In the genomic region with DNA sequence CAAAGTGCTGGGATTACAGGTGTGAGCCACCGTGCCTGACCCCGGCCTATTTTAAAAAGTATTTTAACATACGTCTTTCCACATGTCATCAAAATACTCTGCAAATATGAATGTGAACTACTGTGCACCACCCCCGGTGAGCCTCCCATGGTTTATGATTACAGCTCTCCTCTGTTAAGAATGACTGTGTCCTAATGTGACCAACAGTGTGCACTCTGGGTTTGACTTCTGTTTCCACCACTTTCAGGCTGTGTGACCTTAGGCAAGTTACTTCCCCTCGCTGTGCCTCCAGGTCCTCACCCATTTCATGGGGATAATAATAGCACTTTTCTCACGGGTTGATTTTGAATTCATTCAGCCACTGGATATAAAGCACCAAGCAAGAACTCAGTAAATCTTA, we compare ENCODE assay signal across 24 cellular contexts. TPM values are rescaled to one million over a fixed set of nuclear protein-coding genes. Genes with fewer than 3 reads are reported as not detected.
DNase-seq lines count a peak whose midpoint lies in the region; ATAC-seq and TF ChIP-seq lines count a peak whose summit lies in the region.
"Had no signal": no experiment of that assay in that cellular context is flagged by ENCODE, and none has a peak within 500 bp of the region (broad histone marks: within the 10 kb centered on the region; RNA-seq: fewer than 3 reads in every experiment).

No MANE protein-coding gene starts in this region.

- no peak overlapping the region for H3K56ac ChIP-seq in H9 (ENCODE audit: insufficient read length, low read depth, low read length)

- H3K27me3 Mint-ChIP-seq in activated naive CD4-positive, alpha-beta T cell treated with anti-CD3 and anti-CD28 coated beads for 36 hours (ENCODE audit: low read depth): no peaks in the 10 kb centered on the region
- no peaks in the 10 kb centered on the region for H3K27me3 Mint-ChIP-seq in H9 (ENCODE audit: low read depth)
- no peaks in the 10 kb centered on the region for H3K27me3 Mint-ChIP-seq in activated T-helper 17 cell treated with anti-CD3 and anti-CD28 coated beads, Interleukin-2, amount 50 U/mL, for 72 hours
- H3K27me3 Mint-ChIP-seq: progenitor cell of endocrine pancreas had no signal

- H3K4me1 ChIP-seq in H9 (ENCODE audit: insufficient read depth, low read length): peaks cover 7% of the 10 kb centered on the region; the same call in 1 of the 2 replicates
- peaks cover 0 to 33% (median 5%) of the 10 kb centered on the region in 4 donors for H3K4me1 ChIP-seq in Peyer's patch
- H3K4me1 ChIP-seq: breast epithelium had no signal

- H3K27me3 ChIP-seq in H9 (ENCODE audit: insufficient read depth, low read length): no peaks in the 10 kb centered on the region
- H3K27me3 ChIP-seq in Peyer's patch: no peaks in the 10 kb centered on the region
- H3K27me3 ChIP-seq: breast epithelium, stomach had no signal

- CTCF ChIA-PET in activated naive CD4-positive, alpha-beta T cell treated with anti-CD3 and anti-CD28 coated beads for 36 hours (lab: Charles Lee): interaction anchor here (2.0 to 13.1 kb wide), 3 partner anchors 9 to 140 kb away, joined by 6 to 283 read pairs (median 9); no protein-coding TSS in a partner anchor

- peaks cover 0 to 22% (median 0%) of the 10 kb centered on the region in 3 donors for H3K36me3 ChIP-seq in Peyer's patch
- H3K36me3 ChIP-seq: breast epithelium had no signal

- peaks cover 14% of the 10 kb centered on the region for H3K4me1 Mint-ChIP-seq in activated naive CD4-positive, alpha-beta T cell treated with anti-CD3 and anti-CD28 coated beads for 36 hours (ENCODE audit: low read depth)
- peaks cover 17 to 37% of the 10 kb centered on the region in 2 experiments for H3K4me1 Mint-ChIP-seq in H9
- peaks cover 17% of the 10 kb centered on the region for H3K4me1 Mint-ChIP-seq in activated T-helper 17 cell treated with anti-CD3 and anti-CD28 coated beads, Interleukin-2, amount 50 U/mL, for 72 hours

- H3K4me3 ChIP-seq in Peyer's patch: no peak overlapping the region
- H3K4me3 ChIP-seq: breast epithelium, coronary artery, stomach had no signal

- no peak overlapping the region for H3K23ac ChIP-seq in H9 (ENCODE audit: insufficient read length, low read depth, low read length)

- no peaks in the 10 kb centered on the region for H3K23me2 ChIP-seq in H9 (ENCODE audit: insufficient read length, low read depth, low read length, poor library complexity, severe bottlenecking)

- no CpG with 5 or more reads among the region's 6 CpGs for WGBS in H9 (ENCODE audit: extremely low coverage, insufficient read length, low lambda C conversion rate)

- DNase-seq in activated naive CD4-positive, alpha-beta T cell treated with anti-CD3 and anti-CD28 coated beads, Interleukin-2, amount 50 U/mL, for 72 hours (ENCODE audit: low spot score in 2 of 2): peak in 1 of 2 donors; percentile 1
- DNase-seq in activated naive CD4-positive, alpha-beta T cell treated with anti-CD3 and anti-CD28 coated beads for 36 hours: no peak
- DNase-seq in H9 (peak; percentile 5), GM13976 (ENCODE audit: low spot score) (no peak), Peyer's patch (no peak)
- peak; percentile 23 for DNase-seq in stimulated activated CD8-positive, alpha-beta memory T cell treated with anti-CD3 and anti-CD28 coated beads, Interleukin-4, amount 100 ng/mL, for 48 hours
- DNase-seq: GDM1; glutamatergic neuron; NCI-H1417 treated with DMSO at 0.1 percent for 48 hours; NCI-H2171 treated with DMSO at 0.1 percent for 48 hours; SIG-M5; stimulated activated CD4-positive, alpha-beta T cell treated with anti-CD3 and anti-CD28 coated beads, Interleukin-1b, Interleukin-23, amount 100 ng/mL, for 48 hours; stomach; T-helper 1 cell; trophoblast cell had no signal

- H2BK120ac ChIP-seq in H9 (ENCODE audit: low read depth, low read length, poor library complexity, severe bottlenecking): no peak overlapping the region

- H2AFZ ChIP-seq in H9 (ENCODE audit: low read length): no peak overlapping the region

- intact Hi-C loops in activated naive CD4-positive, alpha-beta T cell treated with anti-CD3 and anti-CD28 coated beads for 36 hours (cut with micrococcal nuclease): no loop called here

- no peak overlapping the region for H4K5ac ChIP-seq in H9 (ENCODE audit: insufficient read length, low read depth, low read length)

- H3K4ac ChIP-seq in H9 (ENCODE audit: low read depth, low read length): no peak overlapping the region

- H3K79me2 ChIP-seq in H9 (ENCODE audit: insufficient read depth, low read length): no peaks in the 10 kb centered on the region

- H2BK5ac ChIP-seq in H9 (ENCODE audit: insufficient read length, low read length): no peak overlapping the region

- H3K9me3 ChIP-seq in H9 (ENCODE audit: control insufficient read depth, low read depth, low read length) (no peaks in the 10 kb centered on the region), Peyer's patch (no peaks in the 10 kb centered on the region)
- H3K9me3 ChIP-seq: breast epithelium, stomach had no signal

- H3K4me2 ChIP-seq in H9 (ENCODE audit: insufficient read depth, insufficient read length, low read length): no peak overlapping the region

- no peak overlapping the region for H3K9ac ChIP-seq in H9 (ENCODE audit: extremely low read depth, insufficient read length, low read length)

- no peak overlapping the region for H2BK15ac ChIP-seq in H9 (ENCODE audit: low read depth, low read length)

- ATAC-seq in activated naive CD4-positive, alpha-beta T cell treated with anti-CD3 and anti-CD28 coated beads, Interleukin-2, amount 50 U/mL, for 72 hours: peak; percentile 52 to 53
- ATAC-seq in activated T-helper 17 cell treated with anti-CD3 and anti-CD28 coated beads, Interleukin-2, amount 50 U/mL, for 72 hours (replicated peaks): peak; percentile 81
- no peak for ATAC-seq in GM21619 (IDR thresholded peaks at IDR 0.05; ENCODE audit: unreplicated experiment)
- ATAC-seq: HCT116 had no signal

- in situ Hi-C loops in GM13976 (cut with MboI; ENCODE audit: low sequenced_read_pairs, unreplicated experiment): no loop called here

- H3K27ac Mint-ChIP-seq in activated naive CD4-positive, alpha-beta T cell treated with anti-CD3 and anti-CD28 coated beads, Interleukin-2, amount 50 U/mL, for 72 hours: peak overlapping the region in 1 of 2 donors; percentile 57
- no peak overlapping the region for H3K27ac Mint-ChIP-seq in activated naive CD4-positive, alpha-beta T cell treated with anti-CD3 and anti-CD28 coated beads for 36 hours
- no peak overlapping the region for H3K27ac Mint-ChIP-seq in H9
- peak overlapping the region; percentile 36 for H3K27ac Mint-ChIP-seq in activated T-helper 17 cell treated with anti-CD3 and anti-CD28 coated beads, Interleukin-2, amount 50 U/mL, for 72 hours
- H3K27ac Mint-ChIP-seq: activated T-helper 1 cell treated with anti-CD3 and anti-CD28 coated beads, Interleukin-12 subunit alpha, Interleukin-12 subunit beta, Interleukin-2, Interleukin-4 antibody, amounts not matched to agents 30 ng/mL and 10 ng/mL and 1 ng/mL, durations not matched to agents 14 hours and 24 hours and 36 hours; progenitor cell of endocrine pancreas had no signal

- H4K91ac ChIP-seq in H9 (ENCODE audit: insufficient read length, low read depth, low read length): no peak overlapping the region

- no peaks in the 10 kb centered on the region for H3K9me3 Mint-ChIP-seq in activated naive CD4-positive, alpha-beta T cell treated with anti-CD3 and anti-CD28 coated beads, Interleukin-2, amount 50 U/mL, for 72 hours
- H3K9me3 Mint-ChIP-seq in activated naive CD4-positive, alpha-beta T cell treated with anti-CD3 and anti-CD28 coated beads for 36 hours: no peaks in the 10 kb centered on the region
- no peaks in the 10 kb centered on the region for H3K9me3 Mint-ChIP-seq in H9
- H3K9me3 Mint-ChIP-seq in activated T-helper 17 cell treated with anti-CD3 and anti-CD28 coated beads, Interleukin-2, amount 50 U/mL, for 72 hours: no peaks in the 10 kb centered on the region
- H3K9me3 Mint-ChIP-seq: activated T-helper 1 cell treated with anti-CD3 and anti-CD28 coated beads, Interleukin-12 subunit alpha, Interleukin-12 subunit beta, Interleukin-2, Interleukin-4 antibody, amounts not matched to agents 30 ng/mL and 10 ng/mL and 1 ng/mL, durations not matched to agents 14 hours and 24 hours and 36 hours had no signal

- H4K8ac ChIP-seq in H9 (replicated peaks; ENCODE audit: insufficient read length, low read depth, low read length): no peak overlapping the region

- no peak overlapping the region for H3K14ac ChIP-seq in H9 (ENCODE audit: insufficient read depth, low read length)

- no peak overlapping the region for H3T11ph ChIP-seq in H9 (ENCODE audit: low read length)

- no peak overlapping the region for H2BK12ac ChIP-seq in H9 (ENCODE audit: insufficient read length, low read depth, low read length)

- no peak overlapping the region for H2AK5ac ChIP-seq in H9 (ENCODE audit: insufficient read length, low read length)

- H3K36me3 Mint-ChIP-seq in activated naive CD4-positive, alpha-beta T cell treated with anti-CD3 and anti-CD28 coated beads, Interleukin-2, amount 50 U/mL, for 72 hours: no peaks in the 10 kb centered on the region
- peaks cover 12% of the 10 kb centered on the region for H3K36me3 Mint-ChIP-seq in activated naive CD4-positive, alpha-beta T cell treated with anti-CD3 and anti-CD28 coated beads for 36 hours (ENCODE audit: low read depth)
- peaks cover 14 to 17% (median 15%) of the 10 kb centered on the region in 3 experiments; a peak in 6 of 7 replicates for H3K36me3 Mint-ChIP-seq in H9 (ENCODE audit: insufficient read depth in 1 of 3, low read depth in 3 of 3)
- H3K36me3 Mint-ChIP-seq in activated T-helper 17 cell treated with anti-CD3 and anti-CD28 coated beads, Interleukin-2, amount 50 U/mL, for 72 hours (ENCODE audit: low read depth): peaks cover 24% of the 10 kb centered on the region

- H3K4me3 Mint-ChIP-seq in activated naive CD4-positive, alpha-beta T cell treated with anti-CD3 and anti-CD28 coated beads for 36 hours: no peak overlapping the region
- no peak overlapping the region for H3K4me3 Mint-ChIP-seq in H9
- H3K4me3 Mint-ChIP-seq in activated T-helper 17 cell treated with anti-CD3 and anti-CD28 coated beads, Interleukin-2, amount 50 U/mL, for 72 hours: peak overlapping the region; percentile 30
- H3K4me3 Mint-ChIP-seq: activated T-helper 1 cell treated with anti-CD3 and anti-CD28 coated beads, Interleukin-12 subunit alpha, Interleukin-12 subunit beta, Interleukin-2, Interleukin-4 antibody, amounts not matched to agents 30 ng/mL and 10 ng/mL and 1 ng/mL, durations not matched to agents 14 hours and 24 hours and 36 hours had no signal

- no peak overlapping the region for H2BK20ac ChIP-seq in H9 (ENCODE audit: low read depth, low read length, poor library complexity, severe bottlenecking)

- no peak overlapping the region for H3K27ac ChIP-seq in H9 (ENCODE audit: insufficient read length, low read depth, low read length)
- peak overlapping the region in 1 of 4 donors; percentile 19 for H3K27ac ChIP-seq in Peyer's patch
- H3K27ac ChIP-seq: breast epithelium, coronary artery, stomach had no signal

- TF ChIP-seq CTCF in H9 (conservative IDR thresholded peaks at IDR 0.05) (no peak), GM13976 (IDR thresholded peaks at IDR 0.05; ENCODE audit: borderline replicate concordance, control extremely low read depth, extremely low read depth, insufficient read depth, missing control alignments) (no peak), Peyer's patch (IDR thresholded peaks at IDR 0.05) (no peak)

- H3K18ac ChIP-seq in H9 (ENCODE audit: insufficient read length, low read depth, low read length): no peak overlapping the region

- no peaks in the 10 kb centered on the region for H3K79me1 ChIP-seq in H9 (ENCODE audit: insufficient read depth, low read depth, low read length, poor library complexity, severe bottlenecking)

- no peak for TF ChIP-seq POLR2A in Peyer's patch (IDR thresholded peaks at IDR 0.05)

- H4K20me1 ChIP-seq in H9 (ENCODE audit: control insufficient read depth, insufficient read depth, insufficient read length): no peaks in the 10 kb centered on the region

RNA-seq across cellular contexts. Expression of gene AMPD2, which starts 14.7 kb away (rescaled TPM):
- 100 to 1,000 TPM in 1 of 2 donors, 10 to 100 TPM in 1; 91.5 to 113 TPM for total RNA-seq in activated naive CD4-positive, alpha-beta T cell treated with anti-CD3 and anti-CD28 coated beads, Interleukin-2, amount 50 U/mL, for 72 hours
- total RNA-seq in activated naive CD4-positive, alpha-beta T cell treated with anti-CD3 and anti-CD28 coated beads for 36 hours: 10 to 100 TPM; 41.3 to 56.9 TPM
- total RNA-seq in H9 (2021) (63.0 and 65.1 TPM in 2 replicates), Peyer's patch (100 to 1,000 TPM in 3 of 4 donors, 10 to 100 TPM in 1; 48.3 to 158 (median 110) TPM)
- total RNA-seq in activated T-helper 17 cell treated with anti-CD3 and anti-CD28 coated beads, Interleukin-2, amount 50 U/mL, for 72 hours: 100 to 1,000 TPM in 1 of 2 donors, 10 to 100 TPM in 1; 97.1 to 135 TPM

RNA-seq across cellular contexts. Expression of gene GNAT2, which starts 14.9 kb away (rescaled TPM):
- total RNA-seq in activated naive CD4-positive, alpha-beta T cell treated with anti-CD3 and anti-CD28 coated beads, Interleukin-2, amount 50 U/mL, for 72 hours: under 1 TPM in 1 of 2 donors, not detected in 1; 0.34 TPM
- under 1 TPM; 0.22 to 0.50 TPM for total RNA-seq in activated naive CD4-positive, alpha-beta T cell treated with anti-CD3 and anti-CD28 coated beads for 36 hours
- 0.20 TPM in 1 of 2 replicates, not detected in the other for total RNA-seq in H9 (2021)
- total RNA-seq in activated T-helper 17 cell treated with anti-CD3 and anti-CD28 coated beads, Interleukin-2, amount 50 U/mL, for 72 hours: under 1 TPM; 0.32 to 0.54 TPM
- not detected for total RNA-seq in Peyer's patch
- total RNA-seq: breast epithelium, mesenteric fat pad, skeletal muscle tissue, stomach had no signal

RNA-seq across cellular contexts. Expression of gene GSTM4, which starts 21.6 kb away (rescaled TPM):
- total RNA-seq in activated naive CD4-positive, alpha-beta T cell treated with anti-CD3 and anti-CD28 coated beads, Interleukin-2, amount 50 U/mL, for 72 hours: 10 to 100 TPM; 22.0 to 23.8 TPM
- total RNA-seq in activated naive CD4-positive, alpha-beta T cell treated with anti-CD3 and anti-CD28 coated beads for 36 hours: 1 to 10 TPM; 8.8 to 9.9 TPM
- total RNA-seq in H9 (2021) (22.0 and 24.6 TPM in 2 replicates), Peyer's patch (100 to 1,000 TPM in 3 of 4 donors, 10 to 100 TPM in 1; 76.7 to 276 (median 228) TPM)
- 10 to 100 TPM; 16.2 to 20.1 TPM for total RNA-seq in activated T-helper 17 cell treated with anti-CD3 and anti-CD28 coated beads, Interleukin-2, amount 50 U/mL, for 72 hours

RNA-seq across cellular contexts. Expression of gene GSTM2, which starts 33.6 kb away (rescaled TPM):
- total RNA-seq in activated naive CD4-positive, alpha-beta T cell treated with anti-CD3 and anti-CD28 coated beads, Interleukin-2, amount 50 U/mL, for 72 hours: 10 to 100 TPM; 13.6 to 41.7 TPM
- total RNA-seq in activated naive CD4-positive, alpha-beta T cell treated with anti-CD3 and anti-CD28 coated beads for 36 hours: 10 to 100 TPM; 14.2 to 14.3 TPM
- total RNA-seq in H9 (2021): 14.9 and 15.3 TPM in 2 replicates
- total RNA-seq in activated T-helper 17 cell treated with anti-CD3 and anti-CD28 coated beads, Interleukin-2, amount 50 U/mL, for 72 hours: 10 to 100 TPM; 18.5 to 27.5 TPM
- 100 to 1,000 TPM in 2 of 4 donors, 10 to 100 TPM in 2; 38.5 to 242 (median 116) TPM for total RNA-seq in Peyer's patch

RNA-seq across cellular contexts. Expression of gene GSTM1, which starts 53.3 kb away (rescaled TPM):
- 100 to 1,000 TPM in 1 of 2 donors, not detected in 1; 129 TPM for total RNA-seq in activated naive CD4-positive, alpha-beta T cell treated with anti-CD3 and anti-CD28 coated beads, Interleukin-2, amount 50 U/mL, for 72 hours
- total RNA-seq in activated naive CD4-positive, alpha-beta T cell treated with anti-CD3 and anti-CD28 coated beads for 36 hours: not detected
- total RNA-seq in H9 (2021) (19.5 and 20.7 TPM in 2 replicates), Peyer's patch (10 to 100 TPM in 1 of 4 donors, not detected in 3; 93.7 TPM)
- 10 to 100 TPM in 1 of 2 donors, not detected in 1; 86.5 TPM for total RNA-seq in activated T-helper 17 cell treated with anti-CD3 and anti-CD28 coated beads, Interleukin-2, amount 50 U/mL, for 72 hours
- total RNA-seq: mesenteric fat pad had no signal

Comparison
In these comparisons a context has a peak if more than half of its experiments do, and no peak if none do; other contexts are left out.
1. DNase-seq: peak in H9 (single experiment) and stimulated activated CD8-positive, alpha-beta memory T cell treated with anti-CD3 and anti-CD28 coated beads, Interleukin-4, amount 100 ng/mL, for 48 hours (single experiment); none in activated naive CD4-positive, alpha-beta T cell treated with anti-CD3 and anti-CD28 coated beads for 36 hours (single experiment), GM13976 (single experiment) and Peyer's patch (0 of 3).